Comparison of ENCODE assay signal across 1 cellular context in genomic region chr13:52033039-52033438, GRCh38.
TF ChIP-seq lines count a peak whose summit lies in the region.

No MANE protein-coding gene starts in this region.

TF ChIP-seq in GM12878, 131 proteins besides CTCF, POLR2A, EP300 and RAD21 (continued from another document):
- peak; percentile 72 for TF ChIP-seq JUNB (IDR thresholded peaks at IDR 0.05)
